24 cellular contexts compared by ENCODE assay signal in the genomic region with DNA sequence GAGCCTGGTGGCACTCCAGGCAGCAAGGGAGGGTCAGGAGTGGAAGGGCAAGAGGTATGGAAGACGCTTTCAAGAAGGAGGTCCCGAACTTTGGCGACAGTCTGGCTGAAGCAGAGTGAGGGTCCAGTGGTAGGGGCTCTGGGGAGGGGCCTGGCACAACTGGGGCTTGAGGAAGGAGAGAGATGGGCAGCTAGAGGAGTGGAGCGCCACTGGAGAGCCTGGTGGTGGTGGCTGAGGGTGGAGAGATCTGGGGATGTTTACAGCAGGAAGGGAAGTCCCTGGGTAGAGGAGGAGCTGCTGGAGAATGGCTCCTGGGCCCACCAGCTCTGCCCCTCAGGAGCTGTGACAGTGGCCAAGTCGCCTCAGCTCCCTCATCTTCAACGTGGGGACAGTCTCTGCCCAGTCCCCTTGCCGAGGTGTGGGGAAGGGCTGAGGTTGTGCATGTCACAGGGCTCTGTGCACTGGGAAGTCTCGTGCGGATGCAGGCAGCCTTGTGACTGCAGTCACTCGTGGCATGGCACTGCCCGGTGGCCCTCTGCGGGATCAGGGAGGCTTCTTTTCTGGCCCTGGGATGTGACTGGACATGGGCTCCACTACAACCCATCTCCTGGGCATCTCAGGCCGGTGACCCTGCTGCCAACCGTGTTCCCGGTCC. TPM values are rescaled to one million over a fixed set of nuclear protein-coding genes. Genes with fewer than 3 reads are reported as not detected.
DNase-seq lines count a peak whose midpoint lies in the region; ATAC-seq, FAIRE-seq and TF ChIP-seq lines count a peak whose summit lies in the region.
"Had no signal": no experiment of that assay in that cellular context is flagged by ENCODE, and none has a peak within 500 bp of the region (broad histone marks: within the 10 kb centered on the region; RNA-seq: fewer than 3 reads in every experiment).

No MANE protein-coding gene starts in this region.

- ATAC-seq in RWPE2 (ENCODE audit: low read depth) (no peak), sciatic nerve (peak; percentile 5)
- ATAC-seq: activated naive CD8-positive, alpha-beta T cell treated with anti-CD3 and anti-CD28 coated beads, Interleukin-2, amount 50 U/mL, for 24 hours had no signal

- FAIRE-seq in HTR-8/SVneo (lab: Jason Lieb, UNC) = peak; percentile 46

- H3K36me3 ChIP-seq in RWPE2 (ENCODE audit: low read depth) (no peaks in the 10 kb centered on the region), esophagus squamous epithelium (no peaks in the 10 kb centered on the region)
- H3K36me3 ChIP-seq: brain microvascular endothelial cell, HAP-1, stomach had no signal

- no peak for DNase-seq in HTR-8/SVneo (ENCODE audit: insufficient read length, low spot score)
- DNase-seq in RWPE2 (ENCODE audit: low spot score) = no peak
- no peak for DNase-seq in esophagus squamous epithelium (lab: John Stamatoyannopoulos, UW)
- DNase-seq in sciatic nerve (ENCODE audit: low spot score) = no peak
- no peak for DNase-seq in OCI-M2 (lab: John Stamatoyannopoulos, UW; ENCODE audit: unreplicated experiment)
- DNase-seq in RKO (ENCODE audit: low spot score) = no peak
- DNase-seq in OCI-M1 (lab: John Stamatoyannopoulos, UW) = no peak
- DNase-seq: activated CD4-positive, alpha-beta T cell treated with anti-CD3 and anti-CD28 coated beads, Interleukin-2, amount 50 U/mL, for 1 hour; activated naive CD8-positive, alpha-beta T cell treated with anti-CD3 and anti-CD28 coated beads, Interleukin-2, amount 50 U/mL, for 24 hours; brain microvascular endothelial cell; erythroblast; foreskin melanocyte; Karpas-422; midbrain; NCI-H1048; NCI-H2081; NCI-H446 treated with DMSO at 0.1 percent for 48 hours; SHP77; stomach had no signal

- H3K4me1 ChIP-seq in RWPE2 (ENCODE audit: insufficient read depth, poor library complexity, severe bottlenecking) (peaks cover 26% of the 10 kb centered on the region), esophagus squamous epithelium (peaks cover 8 to 50% (median 17%) of the 10 kb centered on the region in 3 donors)

- H3K4me3 ChIP-seq in RWPE2 (ENCODE audit: severe bottlenecking) (no peak overlapping the region), esophagus squamous epithelium (no peak overlapping the region)
- H3K4me3 ChIP-seq: HAP-1, skin epidermis, stomach had no signal

- TF ChIP-seq POLR2A in esophagus squamous epithelium (IDR thresholded peaks at IDR 0.05) = no peak

- 84 to 86% methylated on average over 4 to 5 of the region's 15 CpGs for WGBS in esophagus squamous epithelium, 2 donors

- no peaks in the 10 kb centered on the region for H3K9me3 ChIP-seq in RWPE2 (ENCODE audit: severe bottlenecking)
- no peaks in the 10 kb centered on the region for H3K9me3 ChIP-seq in esophagus squamous epithelium
- H3K9me3 ChIP-seq: HAP-1, stomach had no signal

- TF ChIP-seq CTCF in RWPE2 (IDR thresholded peaks at IDR 0.05; ENCODE audit: poor library complexity, severe bottlenecking) (no peak), esophagus squamous epithelium (IDR thresholded peaks at IDR 0.05) (no peak)

- H3K27me3 ChIP-seq in RWPE2 (ENCODE audit: insufficient read depth, poor library complexity, severe bottlenecking) (no peaks in the 10 kb centered on the region), esophagus squamous epithelium (no peaks in the 10 kb centered on the region)
- H3K27me3 ChIP-seq: brain microvascular endothelial cell, stomach had no signal

- intact Hi-C loops in esophagus squamous epithelium (cut with DNase I) = no loop called here
- intact Hi-C loops in sciatic nerve (cut with DNase I) = no loop called here

- H3K27ac ChIP-seq in RWPE2 (ENCODE audit: poor library complexity, severe bottlenecking) (peak overlapping the region; percentile 85), esophagus squamous epithelium (peak overlapping the region in 3 of 4 donors; percentile 14 to 60 (median 49))
- H3K27ac ChIP-seq: brain microvascular endothelial cell had no signal

RNA-seq across cellular contexts. Expression of gene UBTD1, which starts 18.5 kb away (rescaled TPM):
- total RNA-seq in esophagus squamous epithelium = 1 to 10 TPM; 4.3 to 8.5 (median 5.8) TPM
- 8.1 TPM for total RNA-seq in sciatic nerve

RNA-seq across cellular contexts. Expression of gene MMS19, which starts 19.0 kb away (rescaled TPM):
- total RNA-seq in esophagus squamous epithelium (10 to 100 TPM; 57.7 to 93.3 (median 65.1) TPM), sciatic nerve (65.9 TPM)

RNA-seq across cellular contexts. Expression of gene ANKRD2, which starts 55.4 kb away (rescaled TPM):
- under 1 TPM in 1 of 4 donors, not detected in 3; 0.79 TPM for total RNA-seq in esophagus squamous epithelium
- not detected for total RNA-seq in sciatic nerve
- total RNA-seq: HT1080; progenitor cell of endocrine pancreas; stomach; T-helper 1 cell treated with Interleukin-12 subunit alpha and Interleukin-12 subunit beta and Interleukin-4 antibody, amounts not matched to agents 30 ng/mL and 1 ng/mL, for 36 hours had no signal
